Comparison of ENCODE assay signal across 10 cellular contexts in the genomic region with DNA sequence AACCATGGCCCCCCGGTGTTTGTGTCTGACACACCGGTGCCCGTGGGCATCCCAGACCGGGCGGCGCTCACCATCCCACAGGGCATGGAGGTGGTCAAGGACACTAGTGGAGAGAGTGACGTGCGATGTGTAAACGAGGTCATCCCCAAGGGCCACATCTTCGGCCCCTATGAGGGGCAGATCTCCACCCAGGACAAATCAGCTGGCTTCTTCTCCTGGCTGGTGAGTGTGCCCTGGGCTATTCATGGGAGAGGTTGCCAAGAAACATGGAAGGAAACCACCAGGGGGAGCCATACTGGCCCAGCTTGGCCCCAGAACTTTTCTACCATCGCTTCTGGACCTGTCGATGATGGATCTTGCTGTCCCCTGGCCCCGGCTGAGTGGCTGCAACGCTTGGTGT. TPM values are rescaled to one million over a fixed set of nuclear protein-coding genes. Genes with fewer than 3 reads are reported as not detected.
DNase-seq lines count a peak whose midpoint lies in the region; ATAC-seq, FAIRE-seq and TF ChIP-seq lines count a peak whose summit lies in the region.
"Had no signal": no experiment of that assay in that cellular context is flagged by ENCODE, and none has a peak within 500 bp of the region (broad histone marks: within the 10 kb centered on the region; RNA-seq: fewer than 3 reads in every experiment).

No MANE protein-coding gene starts in this region.

- H3K4me1 ChIP-seq in fibroblast of lung (ENCODE audit: control insufficient read depth, extremely low read depth, insufficient read depth, low read length) (peaks cover 4% of the 10 kb centered on the region), small intestine (ENCODE audit: control insufficient read depth in 2 of 2, insufficient read depth in 1 of 2, low read depth in 1 of 2, low read length in 1 of 2) (no peaks in the 10 kb centered on the region)

- H3K4me2 ChIP-seq in fibroblast of lung (ENCODE audit: extremely low read depth, insufficient read depth, low read length) = no peak overlapping the region

- no peaks in the 10 kb centered on the region for H3K79me2 ChIP-seq in fibroblast of lung (ENCODE audit: control insufficient read depth, insufficient read depth, low read length)

- H3K4me3 ChIP-seq in NB4 (ENCODE audit: low read depth, low read length) = no peak overlapping the region
- H3K4me3 ChIP-seq in fibroblast of lung (replicated peaks in 1 of 4; ENCODE audit: control extremely low read depth in 1 of 4, insufficient read depth in 1 of 4, low read depth in 3 of 4, low read length in 4 of 4) = no peak overlapping the region
- no peak overlapping the region for H3K4me3 ChIP-seq in small intestine (ENCODE audit: low read depth in 1 of 2, low read length in 2 of 2)

- no peak for TF ChIP-seq POLR2A in NB4 (IDR thresholded peaks at IDR 0.05; ENCODE audit: extremely low read depth, insufficient read length)

- H3K27me3 ChIP-seq in fibroblast of lung (ENCODE audit: control insufficient read depth, insufficient read depth, low read length) (peaks cover 2% of the 10 kb centered on the region), small intestine (ENCODE audit: control insufficient read depth in 2 of 2, insufficient read depth in 2 of 2, low read length in 2 of 2) (no peaks in the 10 kb centered on the region)

- H4K20me1 ChIP-seq in fibroblast of lung (ENCODE audit: control insufficient read depth, extremely low read depth, insufficient read depth, low read length) = no peaks in the 10 kb centered on the region

- no peak overlapping the region for H3K9ac ChIP-seq in fibroblast of lung (ENCODE audit: insufficient read depth, low read length)

- DNase-seq in NCI-H345 (lab: John Stamatoyannopoulos, UW) (peak; percentile 24), NCI-H345 treated with DMSO at 0.1 percent for 48 hours (lab: John Stamatoyannopoulos, UW; ENCODE audit: unreplicated experiment) (no peak), NB4 (ENCODE audit: low read depth) (peak; percentile 37), fibroblast of lung (ENCODE audit: low read depth in 2 of 2) (peak in 1 of 2 donors; percentile 39), small intestine (peak; percentile 53), C1 segment of cervical spinal cord (lab: John Stamatoyannopoulos, UW) (no peak), T-helper 9 cell (no peak)

- 90 to 94% (median 91%) methylated on average over 14 of the region's 14 CpGs for WGBS in small intestine, 3 donors

- H2AFZ ChIP-seq in fibroblast of lung (ENCODE audit: low read length) = no peak overlapping the region

- no peak for ATAC-seq in HG02571 (IDR thresholded peaks at IDR 0.05; ENCODE audit: unreplicated experiment)

- TF ChIP-seq CTCF in NB4 (IDR thresholded peaks at IDR 0.05; ENCODE audit: low read depth, low read length) (peak; percentile 41), fibroblast of lung (conservative IDR thresholded peaks at IDR 0.05 in 1 of 2, IDR thresholded peaks at IDR 0.05 in 1 of 2; ENCODE audit: low read depth in 1 of 2, low read length in 2 of 2) (peak; percentile 30 to 52)

- H3K9me3 ChIP-seq in fibroblast of lung (ENCODE audit: control insufficient read depth, insufficient read depth, low read depth, low read length) (no peaks in the 10 kb centered on the region), small intestine (ENCODE audit: control insufficient read depth, low read depth) (no peaks in the 10 kb centered on the region)

- no peak overlapping the region for H3K27ac ChIP-seq in fibroblast of lung (ENCODE audit: insufficient read depth, low read length)
- no peak overlapping the region for H3K27ac ChIP-seq in small intestine (ENCODE audit: low read depth in 1 of 2, low read length in 1 of 2)

- FAIRE-seq in small intestine (lab: Jason Lieb, UNC) = no peak
- FAIRE-seq: G401.6, islet of Langerhans had no signal

- H3K36me3 ChIP-seq in fibroblast of lung (ENCODE audit: control insufficient read depth, insufficient read depth, low read length) (no peaks in the 10 kb centered on the region), small intestine (ENCODE audit: control insufficient read depth in 2 of 2, insufficient read depth in 2 of 2, low read length in 2 of 2) (peaks cover 1 to 3% of the 10 kb centered on the region in 2 donors)

RNA-seq across cellular contexts. Expression of a gene that starts 36.5 kb away (rescaled TPM):
- 3.9 and 4.0 TPM in 2 replicates for total RNA-seq in fibroblast of lung
- 1.2 and 3.1 TPM in 2 replicates for polyA plus RNA-seq in fibroblast of lung
- polyA plus RNA-seq in fibroblast of lung (2012) = 1.5 and 3.6 TPM in 2 replicates
- 2.8 and 7.4 TPM in 2 replicates for polyA minus RNA-seq in fibroblast of lung (ENCODE audit: low replicate concordance)
- polyA plus RNA-seq in small intestine = 1 to 10 TPM in 2 of 3 donors, under 1 TPM in 1; 0.45 to 4.8 (median 1.6) TPM

Comparison
In these comparisons a context has a peak if more than half of its experiments do, and no peak if none do; other contexts are left out.
1. DNase-seq: peak in NCI-H345 (single experiment), NB4 (single experiment) and small intestine (single experiment); none in NCI-H345 treated with DMSO at 0.1 percent for 48 hours (single experiment), C1 segment of cervical spinal cord (0 of 14) and T-helper 9 cell (single experiment).